Comparison of ENCODE assay signal across 1 cellular context in genomic region chr5:168592014-168592368, GRCh38.
TF ChIP-seq lines count a peak whose summit lies in the region.

No MANE protein-coding gene starts in this region.

TF ChIP-seq in HepG2, 621 proteins besides CTCF, POLR2A, EP300 and RAD21 (continues in another document):
- TF ChIP-seq PLSCR1 (CRISPR knock-in tag; IDR thresholded peaks at IDR 0.05; ENCODE audit: borderline replicate concordance) (no peak), YEATS2 (CRISPR knock-in tag; IDR thresholded peaks at IDR 0.05; ENCODE audit: borderline replicate concordance) (peak; percentile 45; the same call in 1 of the 2 replicates), TBL1XR1 (IDR thresholded peaks at IDR 0.05; ENCODE audit: borderline replicate concordance, low read length, partially characterized antibody) (no peak), MXD4 (CRISPR knock-in tag; IDR thresholded peaks at IDR 0.05) (no peak), ZNF337 (CRISPR knock-in tag; IDR thresholded peaks at IDR 0.05; ENCODE audit: borderline replicate concordance, low read depth) (no peak), ZNF121 (CRISPR knock-in tag; IDR thresholded peaks at IDR 0.05) (no peak), MTA1 (CRISPR knock-in tag; IDR thresholded peaks at IDR 0.05; ENCODE audit: borderline replicate concordance) (no peak; the same call in 1 of the 2 replicates), ZKSCAN8 (CRISPR knock-in tag; IDR thresholded peaks at IDR 0.05; ENCODE audit: borderline replicate concordance) (peak; percentile 83), ZNF512B (CRISPR knock-in tag; IDR thresholded peaks at IDR 0.05; ENCODE audit: borderline replicate concordance) (no peak), SOX5 (CRISPR knock-in tag; IDR thresholded peaks at IDR 0.05; ENCODE audit: borderline replicate concordance) (peak; percentile 88), GTF2F1 (IDR thresholded peaks at IDR 0.05; ENCODE audit: low read length) (no peak), NAIF1 (CRISPR knock-in tag; IDR thresholded peaks at IDR 0.05; ENCODE audit: borderline replicate concordance) (no peak), ZNF704 (CRISPR knock-in tag; IDR thresholded peaks at IDR 0.05; ENCODE audit: borderline replicate concordance) (no peak), NBN (conservative IDR thresholded peaks at IDR 0.05) (no peak), ZNF567 (CRISPR knock-in tag; IDR thresholded peaks at IDR 0.05; ENCODE audit: borderline replicate concordance) (no peak), SIX4 (CRISPR knock-in tag; IDR thresholded peaks at IDR 0.05) (peak; percentile 72), CREBL2 (CRISPR knock-in tag; IDR thresholded peaks at IDR 0.05; ENCODE audit: borderline replicate concordance) (no peak), MAX (IDR thresholded peaks at IDR 0.05) (peak; percentile 59), ZNF713 (CRISPR knock-in tag; IDR thresholded peaks at IDR 0.05) (no peak), KLF11 (CRISPR knock-in tag; IDR thresholded peaks at IDR 0.05) (no peak), TP53 (CRISPR knock-in tag; conservative IDR thresholded peaks at IDR 0.05) (no peak), ZKSCAN1 (IDR thresholded peaks at IDR 0.05; ENCODE audit: low read length) (no peak), ZFY (CRISPR knock-in tag; IDR thresholded peaks at IDR 0.05) (no peak), YY1 (IDR thresholded peaks at IDR 0.05; ENCODE audit: insufficient read depth, insufficient replicate concordance, low read depth, low read length) (no peak), ATF5 (CRISPR knock-in tag; IDR thresholded peaks at IDR 0.05; ENCODE audit: low read depth) (no peak), STAT6 (CRISPR knock-in tag; IDR thresholded peaks at IDR 0.05; ENCODE audit: borderline replicate concordance) (no peak), ZBTB39 (CRISPR knock-in tag; IDR thresholded peaks at IDR 0.05) (peak; percentile 52; the same call in 1 of the 2 replicates), ZFAT (CRISPR knock-in tag; conservative IDR thresholded peaks at IDR 0.05) (no peak), BCLAF1 (IDR thresholded peaks at IDR 0.05) (no peak), ZNF850 (CRISPR knock-in tag; conservative IDR thresholded peaks at IDR 0.05) (no peak), ZNF225 (CRISPR knock-in tag; IDR thresholded peaks at IDR 0.05) (no peak), ZSCAN22 (CRISPR knock-in tag; IDR thresholded peaks at IDR 0.05) (no peak), PBX2 (CRISPR knock-in tag; IDR thresholded peaks at IDR 0.05) (no peak), FOXC1 (CRISPR knock-in tag; IDR thresholded peaks at IDR 0.05; ENCODE audit: borderline replicate concordance) (no peak), HDAC6 (IDR thresholded peaks at IDR 0.05; ENCODE audit: low read depth, low read length) (no peak), SNAI1 (CRISPR knock-in tag; IDR thresholded peaks at IDR 0.05; ENCODE audit: borderline replicate concordance) (no peak), MYNN (CRISPR knock-in tag; IDR thresholded peaks at IDR 0.05; ENCODE audit: low read depth) (no peak), RFX5 (IDR thresholded peaks at IDR 0.05; ENCODE audit: low read depth, low read length) (no peak), JDP2 (CRISPR knock-in tag; IDR thresholded peaks at IDR 0.05; ENCODE audit: borderline replicate concordance) (no peak), ZNF180 (CRISPR knock-in tag; IDR thresholded peaks at IDR 0.05; ENCODE audit: borderline replicate concordance, low read depth) (no peak), ZNF30 (CRISPR knock-in tag; IDR thresholded peaks at IDR 0.05) (no peak), ZMAT5 (CRISPR knock-in tag; IDR thresholded peaks at IDR 0.05; ENCODE audit: borderline replicate concordance, low read depth) (no peak), LRRFIP1 (CRISPR knock-in tag; conservative IDR thresholded peaks at IDR 0.05) (no peak), ZNF160 (CRISPR knock-in tag; IDR thresholded peaks at IDR 0.05) (no peak), ZNF3 (CRISPR knock-in tag; IDR thresholded peaks at IDR 0.05) (no peak)
